8 cellular contexts compared by ENCODE assay signal in genomic region chr11:1401656-1402221, GRCh38. TPM values are rescaled to one million over a fixed set of nuclear protein-coding genes. Genes with fewer than 3 reads are reported as not detected.
DNase-seq lines count a peak whose midpoint lies in the region; ATAC-seq lines count a peak whose summit lies in the region.

No MANE protein-coding gene starts in this region.

- DNase-seq in AML-193 (lab: John Stamatoyannopoulos, UW) = peak; percentile 7 to 36
- DNase-seq in HCEC 1CT = peak; percentile 13
- DNase-seq in SK-MEL-5 (ENCODE audit: low read depth, low spot score) = peak; percentile 26
- peak; percentile 65 for DNase-seq in brain pericyte (ENCODE audit: low read depth, low spot score)
- peak; percentile 45 for DNase-seq in kidney tubule cell (ENCODE audit: low spot score)
- peak; percentile 68 for DNase-seq in stimulated activated CD8-positive, alpha-beta memory T cell treated with anti-CD3 and anti-CD28 coated beads, Interleukin-4, amount 100 ng/mL, for 48 hours
- DNase-seq in NCI-H1436 treated with DMSO at 0.1 percent for 48 hours (lab: John Stamatoyannopoulos, UW) = no peak

- in situ Hi-C loops in SK-MEL-5 (cut with HindIII; ENCODE audit: low pct_unique_long_range_greater_than_20kb, low sequenced_read_pairs) = no loop called here

- ATAC-seq in GM21360 (IDR thresholded peaks at IDR 0.05; ENCODE audit: unreplicated experiment) = no peak

RNA-seq across cellular contexts. Expression of gene BRSK2, which starts 12.0 kb away (rescaled TPM):
- 4.5 and 8.2 TPM in 2 replicates for total RNA-seq in SK-MEL-5 (2014; rRNA removed; shearing (Covaris generic))
- polyA plus RNA-seq in SK-MEL-5 (2015; cell fraction: cytosol; rRNA removed) = 13.4 and 17.7 TPM in 2 replicates
- polyA plus RNA-seq in SK-MEL-5 (2015; cell fraction: nucleus; rRNA removed) = 29.0 and 56.4 TPM in 2 replicates
